Comparison of ENCODE assay signal across 1 cellular context in the genomic region with DNA sequence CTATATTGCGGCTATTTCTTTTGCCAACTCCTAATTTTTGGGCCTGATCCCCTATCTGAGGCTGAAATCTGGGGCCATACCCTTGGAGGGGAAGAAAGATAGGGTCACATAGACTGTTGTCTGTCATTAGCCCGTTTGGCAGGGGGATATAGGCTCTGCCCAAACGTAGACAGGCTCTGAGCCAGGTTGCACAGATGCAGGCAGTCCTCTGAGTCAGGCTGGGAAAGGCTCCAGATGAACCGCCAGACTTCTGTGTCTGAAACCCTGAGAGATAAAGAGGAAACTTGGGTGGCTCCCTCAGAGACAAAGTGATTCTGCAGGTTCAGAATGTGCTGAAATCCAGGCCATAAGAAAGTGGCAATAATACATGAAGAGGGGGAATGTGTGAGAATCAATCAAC.
TF ChIP-seq lines count a peak whose summit lies in the region.

No MANE protein-coding gene starts in this region.

TF ChIP-seq in K562, 482 proteins besides CTCF, POLR2A, EP300 and RAD21 (continued from another document and continues in another):
- TF ChIP-seq RNF219 (CRISPR knock-in tag; IDR thresholded peaks at IDR 0.05) (no peak), E2F3 (CRISPR knock-in tag; IDR thresholded peaks at IDR 0.05) (no peak), ERF (CRISPR knock-in tag; IDR thresholded peaks at IDR 0.05) (no peak), ZNF274 (IDR thresholded peaks at IDR 0.05; ENCODE audit: borderline replicate concordance, low read depth, low read length) (no peak), HDAC2 (IDR thresholded peaks at IDR 0.05) (peak; percentile 19; the same call in 1 of the 2 replicates), ETS2 (tag; IDR thresholded peaks at IDR 0.05; ENCODE audit: borderline replicate concordance, poor library complexity, severe bottlenecking) (no peak), CBX3 (IDR thresholded peaks at IDR 0.05; ENCODE audit: borderline replicate concordance in 1 of 2, low read length in 2 of 2) (peak in 1 of 2 experiments; percentile 64; a peak in 1 of 3 replicates), RAD51 (IDR thresholded peaks at IDR 0.05; ENCODE audit: borderline replicate concordance, low read depth) (no peak), ZNF445 (CRISPR knock-in tag; IDR thresholded peaks at IDR 0.05; ENCODE audit: low read depth) (no peak), NCOA4 (IDR thresholded peaks at IDR 0.05; ENCODE audit: partially characterized antibody) (no peak), CBFB (CRISPR knock-in tag; IDR thresholded peaks at IDR 0.05) (no peak), FOXM1 (IDR thresholded peaks at IDR 0.05; ENCODE audit: low read depth) (0 out of 2 replicates have a peak, but pooled peaks have one; percentile 8), FOXM1 (CRISPR knock-in tag; IDR thresholded peaks at IDR 0.05; ENCODE audit: low read depth) (no peak), NFXL1 (CRISPR knock-in tag; IDR thresholded peaks at IDR 0.05) (no peak), ZFP36 (IDR thresholded peaks at IDR 0.05; ENCODE audit: low read depth, low read length, partially characterized antibody) (peak; percentile 33), SMARCA4 (IDR thresholded peaks at IDR 0.05) (peak; percentile 85), ESRRB (CRISPR knock-in tag; IDR thresholded peaks at IDR 0.05; ENCODE audit: borderline replicate concordance) (no peak), RBM39 (optimal IDR thresholded peaks at IDR 0.05; ENCODE audit: low read depth, low read length) (no peak), ZBED1 (IDR thresholded peaks at IDR 0.05) (no peak), ZNF512 (tag; IDR thresholded peaks at IDR 0.05) (no peak), BHLHE40 (IDR thresholded peaks at IDR 0.05; ENCODE audit: low read length) (no peak), ZC3H4 (CRISPR knock-in tag; IDR thresholded peaks at IDR 0.05; ENCODE audit: borderline replicate concordance) (no peak), E2F1 (CRISPR knock-in tag; IDR thresholded peaks at IDR 0.05) (no peak), HCFC1 (IDR thresholded peaks at IDR 0.05; ENCODE audit: low read depth, low read length) (no peak), PCBP1 (IDR thresholded peaks at IDR 0.05; ENCODE audit: low read depth, low read length, poor library complexity, severe bottlenecking) (no peak), SMC3 (conservative IDR thresholded peaks at IDR 0.05; ENCODE audit: insufficient read depth, low read depth, low read length) (no peak), ZNF644 (tag; IDR thresholded peaks at IDR 0.05; ENCODE audit: low read depth) (no peak), MXD1 (CRISPR knock-in tag; IDR thresholded peaks at IDR 0.05; ENCODE audit: borderline replicate concordance, poor library complexity, severe bottlenecking) (no peak), POLR2G (IDR thresholded peaks at IDR 0.05; ENCODE audit: low read depth, low read length) (no peak), BRD9 (IDR thresholded peaks at IDR 0.05; ENCODE audit: low read depth, partially characterized antibody) (no peak), SAFB2 (IDR thresholded peaks at IDR 0.05; ENCODE audit: borderline replicate concordance, low read depth, low read length, severe bottlenecking) (no peak), ZSCAN32 (CRISPR knock-in tag; IDR thresholded peaks at IDR 0.05) (no peak), MCM7 (IDR thresholded peaks at IDR 0.05) (no peak), ATF7 (IDR thresholded peaks at IDR 0.05) (peak; percentile 41; the same call in 1 of the 2 replicates), ILF3 (IDR thresholded peaks at IDR 0.05; ENCODE audit: borderline replicate concordance) (no peak), FOSL1 (tag; conservative IDR thresholded peaks at IDR 0.05) (peak; percentile 81), FOXP4 (CRISPR knock-in tag; IDR thresholded peaks at IDR 0.05; ENCODE audit: borderline replicate concordance) (no peak), ZNF589 (CRISPR knock-in tag; IDR thresholded peaks at IDR 0.05; ENCODE audit: low read depth) (peak; percentile 83; the same call in 1 of the 2 replicates), ZNF347 (CRISPR knock-in tag; IDR thresholded peaks at IDR 0.05; ENCODE audit: low read depth) (no peak), PHTF2 (CRISPR knock-in tag; IDR thresholded peaks at IDR 0.05) (no peak), HOMEZ (CRISPR knock-in tag; IDR thresholded peaks at IDR 0.05) (no peak), THAP7 (CRISPR knock-in tag; IDR thresholded peaks at IDR 0.05) (no peak), ZNF699 (CRISPR knock-in tag; IDR thresholded peaks at IDR 0.05; ENCODE audit: insufficient replicate concordance) (no peak), RBFOX2 (IDR thresholded peaks at IDR 0.05; ENCODE audit: low read depth, low read length) (no peak), SMARCA5 (IDR thresholded peaks at IDR 0.05) (no peak), ZNF583 (CRISPR knock-in tag; IDR thresholded peaks at IDR 0.05) (no peak), RFX1 (IDR thresholded peaks at IDR 0.05) (no peak), GTF2A2 (tag; IDR thresholded peaks at IDR 0.05) (no peak), ETV6 (IDR thresholded peaks at IDR 0.05; ENCODE audit: borderline replicate concordance in 1 of 2, low read depth in 2 of 2, low read length in 1 of 2) (peak in 1 of 2 experiments; percentile 55; a peak in 1 of 4 replicates), ETV6 (CRISPR knock-in tag; IDR thresholded peaks at IDR 0.05; ENCODE audit: borderline replicate concordance) (no peak), SRSF1 (IDR thresholded peaks at IDR 0.05; ENCODE audit: low read depth, low read length) (no peak), HDGF (IDR thresholded peaks at IDR 0.05) (no peak), ZZZ3 (IDR thresholded peaks at IDR 0.05) (no peak), RB1 (IDR thresholded peaks at IDR 0.05; ENCODE audit: low read depth) (no peak), NFE2L1 (tag; IDR thresholded peaks at IDR 0.05; ENCODE audit: borderline replicate concordance, low read depth) (no peak), BRD4 (IDR thresholded peaks at IDR 0.05) (no peak), ELK1 (CRISPR knock-in tag; IDR thresholded peaks at IDR 0.05) (no peak), CSDE1 (IDR thresholded peaks at IDR 0.05) (no peak), ZNF766 (CRISPR knock-in tag; conservative IDR thresholded peaks at IDR 0.05) (no peak; the same call in 1 of the 2 replicates), MCM3 (IDR thresholded peaks at IDR 0.05) (no peak), NFE2 (IDR thresholded peaks at IDR 0.05; ENCODE audit: low read depth) (peak; percentile 62), JUND (IDR thresholded peaks at IDR 0.05; ENCODE audit: borderline replicate concordance, low read depth, low read length) (peak; percentile 72), JUND (tag; IDR thresholded peaks at IDR 0.05; ENCODE audit: borderline replicate concordance, low read depth, low read length) (peak; percentile 62; the same call in 2 of the 3 replicates)
- TF ChIP-seq, protein P1, sequence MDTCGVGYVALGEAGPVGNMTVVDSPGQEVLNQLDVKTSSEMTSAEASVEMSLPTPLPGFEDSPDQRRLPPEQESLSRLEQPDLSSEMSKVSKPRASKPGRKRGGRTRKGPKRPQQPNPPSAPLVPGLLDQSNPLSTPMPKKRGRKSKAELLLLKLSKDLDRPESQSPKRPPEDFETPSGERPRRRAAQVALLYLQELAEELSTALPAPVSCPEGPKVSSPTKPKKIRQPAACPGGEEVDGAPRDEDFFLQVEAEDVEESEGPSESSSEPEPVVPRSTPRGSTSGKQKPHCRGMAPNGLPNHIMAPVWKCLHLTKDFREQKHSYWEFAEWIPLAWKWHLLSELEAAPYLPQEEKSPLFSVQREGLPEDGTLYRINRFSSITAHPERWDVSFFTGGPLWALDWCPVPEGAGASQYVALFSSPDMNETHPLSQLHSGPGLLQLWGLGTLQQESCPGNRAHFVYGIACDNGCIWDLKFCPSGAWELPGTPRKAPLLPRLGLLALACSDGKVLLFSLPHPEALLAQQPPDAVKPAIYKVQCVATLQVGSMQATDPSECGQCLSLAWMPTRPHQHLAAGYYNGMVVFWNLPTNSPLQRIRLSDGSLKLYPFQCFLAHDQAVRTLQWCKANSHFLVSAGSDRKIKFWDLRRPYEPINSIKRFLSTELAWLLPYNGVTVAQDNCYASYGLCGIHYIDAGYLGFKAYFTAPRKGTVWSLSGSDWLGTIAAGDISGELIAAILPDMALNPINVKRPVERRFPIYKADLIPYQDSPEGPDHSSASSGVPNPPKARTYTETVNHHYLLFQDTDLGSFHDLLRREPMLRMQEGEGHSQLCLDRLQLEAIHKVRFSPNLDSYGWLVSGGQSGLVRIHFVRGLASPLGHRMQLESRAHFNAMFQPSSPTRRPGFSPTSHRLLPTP (IDR thresholded peaks at IDR 0.05; ENCODE audit: borderline replicate concordance, extremely low read depth, insufficient read length) = no peak
